In genomic region chr16:54135361-54136275, GRCh38 we compare ENCODE assay signal across 13 cellular contexts.
DNase-seq lines count a peak whose midpoint lies in the region; ATAC-seq and TF ChIP-seq lines count a peak whose summit lies in the region.
"Had no signal": no experiment of that assay in that cellular context is flagged by ENCODE, and none has a peak within 500 bp of the region (broad histone marks: within the 10 kb centered on the region; RNA-seq: fewer than 3 reads in every experiment).

No MANE protein-coding gene starts in this region.

- TF ChIP-seq CTCF in Loucy (conservative IDR thresholded peaks at IDR 0.05; ENCODE audit: low read length) = no peak
- no peak for TF ChIP-seq CTCF in kidney epithelial cell (IDR thresholded peaks at IDR 0.05; ENCODE audit: insufficient read depth, low read length, poor library complexity, severe bottlenecking)
- TF ChIP-seq CTCF in omental fat pad (IDR thresholded peaks at IDR 0.05) = no peak

- no peak overlapping the region for H3K9ac ChIP-seq in Loucy (ENCODE audit: low read depth, low read length, poor library complexity, severe bottlenecking)

- intact Hi-C loops in left ventricle myocardium superior (cut with micrococcal nuclease) = no loop called here

- no peaks in the 10 kb centered on the region for H3K36me3 ChIP-seq in Loucy (ENCODE audit: insufficient read depth, low read length)
- H3K36me3 ChIP-seq in kidney epithelial cell (ENCODE audit: control insufficient read depth, insufficient read depth, low read length) = no peaks in the 10 kb centered on the region

- no peak overlapping the region for H3K4me2 ChIP-seq in Loucy (ENCODE audit: low read depth, low read length, poor library complexity, severe bottlenecking)

- no peaks in the 10 kb centered on the region for H3K79me2 ChIP-seq in Loucy (ENCODE audit: insufficient read depth, low read length)

- no peaks in the 10 kb centered on the region for H4K20me1 ChIP-seq in Loucy (ENCODE audit: insufficient read depth, low read length, poor library complexity, severe bottlenecking)

- H3K9me2 ChIP-seq in Loucy (replicated peaks; ENCODE audit: low read depth, low read length) = no peaks in the 10 kb centered on the region

- H3F3A ChIP-seq in Loucy (ENCODE audit: low read depth) = no peaks in the 10 kb centered on the region

- H3K4me3 ChIP-seq in Loucy (ENCODE audit: low read length, poor library complexity, severe bottlenecking) (no peak overlapping the region), kidney epithelial cell (ENCODE audit: low read depth, low read length) (no peak overlapping the region)
- H3K4me3 ChIP-seq: body of pancreas had no signal

- peaks cover 12% of the 10 kb centered on the region for H3K4me1 ChIP-seq in Loucy (ENCODE audit: insufficient read depth, low read length, poor library complexity, severe bottlenecking)

- peak; percentile 67 for DNase-seq in AG20443 (ENCODE audit: low spot score)
- peak; percentile 33 for DNase-seq in astrocyte of the hippocampus (ENCODE audit: low read depth, low spot score)
- DNase-seq in kidney epithelial cell (ENCODE audit: low read depth) = peak; percentile 14
- no peak for DNase-seq in omental fat pad (ENCODE audit: low spot score)
- DNase-seq in left ventricle myocardium superior = no peak
- DNase-seq: activated T-cell treated with anti-CD3 and anti-CD28 coated beads, Interleukin-2, amount 50 U/mL, for 1 hour; body of pancreas; CD4-positive, CD25-positive, alpha-beta regulatory T cell; RPMI8226; stimulated activated CD4-positive, alpha-beta T cell treated with anti-CD3 and anti-CD28 coated beads, Interleukin-12 subunit alpha, Interleukin-12 subunit beta, amount 100 ng/mL, for 4 hours had no signal

- no peaks in the 10 kb centered on the region for H3K27me3 ChIP-seq in Loucy (ENCODE audit: insufficient read depth, low read length, poor library complexity, severe bottlenecking)
- no peaks in the 10 kb centered on the region for H3K27me3 ChIP-seq in kidney epithelial cell (ENCODE audit: control insufficient read depth, insufficient read depth, low read length)
- H3K27me3 ChIP-seq: body of pancreas had no signal

- H2AFZ ChIP-seq in Loucy (ENCODE audit: low read length) = peak overlapping the region; percentile 70

- H3K9me3 ChIP-seq in Loucy (ENCODE audit: insufficient read depth, low read depth, low read length) = no peaks in the 10 kb centered on the region
- H3K9me3 ChIP-seq: body of pancreas had no signal

- no peak for ATAC-seq in HG03039 (IDR thresholded peaks at IDR 0.05; ENCODE audit: unreplicated experiment)
- no peak for ATAC-seq in GM21528 (IDR thresholded peaks at IDR 0.05; ENCODE audit: low FRiP score, unreplicated experiment)
- ATAC-seq in omental fat pad (ENCODE audit: low FRiP score) = no peak
- ATAC-seq in left ventricle myocardium superior = no peak
- ATAC-seq: body of pancreas had no signal

Comparison
In these comparisons a context has a peak if more than half of its experiments do, and no peak if none do; other contexts are left out.
1. DNase-seq: peak in AG20443 (single experiment), astrocyte of the hippocampus (single experiment) and kidney epithelial cell (single experiment); none in omental fat pad (single experiment) and left ventricle myocardium superior (single experiment).